Comparison of ENCODE assay signal across 23 cellular contexts in the genomic region with DNA sequence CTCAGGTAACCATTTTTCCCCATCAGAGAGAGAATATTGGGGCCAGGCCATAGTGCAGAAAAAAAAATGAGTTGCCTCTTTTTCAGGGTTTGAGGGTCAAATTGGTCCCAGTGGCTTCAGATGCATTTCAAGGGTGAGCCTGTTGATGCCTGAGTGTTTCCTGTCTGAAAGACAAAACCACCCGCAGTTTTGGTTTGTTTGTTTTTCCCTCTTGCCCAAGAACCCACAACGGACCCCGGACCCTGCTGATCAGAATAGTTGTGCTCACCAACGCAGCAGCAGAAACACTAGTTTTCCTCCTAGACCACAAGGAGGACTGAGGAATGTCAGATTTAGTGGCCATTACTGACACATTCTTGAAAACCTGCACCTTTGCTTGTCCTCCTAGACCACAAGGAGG.
"Had no signal": no experiment of that assay in that cellular context is flagged by ENCODE, and none has a peak within 500 bp of the region (broad histone marks: within the 10 kb centered on the region; RNA-seq: fewer than 3 reads in every experiment).

No MANE protein-coding gene starts in this region.

- H3K27me3 ChIP-seq: colonic mucosa, esophagus squamous epithelium, gastrocnemius medialis, heart right ventricle, left lung had no signal

- H3K27ac ChIP-seq: colonic mucosa, epithelial cell of prostate, esophagus squamous epithelium, gastrocnemius medialis, heart right ventricle, left lung, lower lobe of right lung had no signal

- H3K4me1 ChIP-seq: colonic mucosa, esophagus squamous epithelium, gastrocnemius medialis, heart right ventricle, left lung, lower lobe of right lung had no signal

- H3K36me3 ChIP-seq: colonic mucosa, esophagus squamous epithelium, gastrocnemius medialis, heart right ventricle, left lung, lower lobe of right lung had no signal

- ATAC-seq: effector memory CD8-positive, alpha-beta T cell; esophagus mucosa; gastrocnemius medialis; heart right ventricle; left cardiac atrium; left lung; left ventricle myocardium superior; lower lobe of right lung; mucosa of descending colon had no signal

- H3K4me3 ChIP-seq: colonic mucosa, esophagus squamous epithelium, gastrocnemius medialis, heart right ventricle, left lung, lower lobe of right lung, mucosa of descending colon had no signal

- H3K9me3 ChIP-seq: colonic mucosa, gastrocnemius medialis had no signal

- DNase-seq: colonic mucosa; cortex of kidney; effector CD8-positive, alpha-beta T cell; effector memory CD8-positive, alpha-beta T cell; endodermal cell; erythroblast; esophagus squamous epithelium; foreskin fibroblast; foreskin melanocyte; gastrocnemius medialis; glutamatergic neuron; head of caudate nucleus; heart right ventricle; hippocampal formation; left cardiac atrium; left lung; left ventricle myocardium superior; lower lobe of right lung; mesenchymal stem cell; mucosa of descending colon; naive B cell had no signal
